In the genomic region with DNA sequence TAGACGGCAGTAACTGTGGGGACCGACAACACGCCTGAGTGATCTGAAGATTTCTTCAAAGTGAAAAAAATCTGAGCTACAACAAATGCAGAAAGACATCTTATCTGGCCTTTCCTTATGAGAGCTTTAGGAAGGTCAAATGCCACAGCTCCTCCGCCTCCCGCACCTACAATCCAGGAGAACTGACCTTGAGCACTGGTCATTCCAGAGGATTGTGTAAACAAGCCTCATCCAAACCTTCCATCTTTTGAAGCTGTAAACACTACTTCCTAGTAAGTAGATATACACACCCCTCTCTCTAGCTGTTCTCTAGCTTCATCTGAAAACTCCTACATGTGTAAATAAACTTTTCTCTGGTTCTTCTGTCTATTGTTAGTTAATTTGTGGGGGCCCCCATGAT, we compare ENCODE assay signal across 33 cellular contexts.
"Had no signal": no experiment of that assay in that cellular context is flagged by ENCODE, and none has a peak within 500 bp of the region (broad histone marks: within the 10 kb centered on the region; RNA-seq: fewer than 3 reads in every experiment).

No MANE protein-coding gene starts in this region.

- H3K9me3 Mint-ChIP-seq: activated naive CD8-positive, alpha-beta T cell treated with anti-CD3 and anti-CD28 coated beads, Interleukin-2, amount 50 U/mL, for 24 hours; activated T-helper 2 cell treated with anti-CD3 and anti-CD28 coated beads, Interferon-gamma antibody, Interleukin-2, Interleukin-4, amounts not matched to agents 10 μg/mL and 5 μg/mL and 100 μg/mL, durations not matched to agents 14 hours and 24 hours and 36 hours had no signal

- H3K4me1 ChIP-seq: adrenal gland, ascending aorta, breast epithelium, colonic mucosa, esophagus squamous epithelium, gastroesophageal sphincter, heart right ventricle had no signal

- H3K4me1 Mint-ChIP-seq: activated B cell treated with CpG ODN at 0.5 μM for 24 hours; activated naive CD4-positive, alpha-beta T cell treated with anti-CD3 and anti-CD28 coated beads, Interleukin-2, amount 50 U/mL, for 24 hours; activated naive CD8-positive, alpha-beta T cell treated with anti-CD3 and anti-CD28 coated beads for 36 hours; activated naive CD8-positive, alpha-beta T cell treated with anti-CD3 and anti-CD28 coated beads, Interleukin-2, amount 50 U/mL, for 24 hours; brain; T-helper 17 cell had no signal

- H3K36me3 Mint-ChIP-seq: activated naive CD4-positive, alpha-beta T cell treated with anti-CD3 and anti-CD28 coated beads, Interleukin-2, amount 50 U/mL, for 24 hours; activated naive CD8-positive, alpha-beta T cell treated with anti-CD3 and anti-CD28 coated beads for 36 hours; brain had no signal

- H3K4me3 ChIP-seq: adrenal gland, ascending aorta, breast epithelium, cardiac muscle cell, colonic mucosa, esophagus squamous epithelium, gastroesophageal sphincter, heart right ventricle had no signal

- DNase-seq: activated B cell treated with CpG ODN at 0.5 μM for 24 hours; activated CD4-positive, alpha-beta T cell treated with anti-CD3 and anti-CD28 coated beads for 48 hours; activated CD4-positive, alpha-beta T cell treated with anti-CD3 and anti-CD28 coated beads, Interleukin-2, amount 50 U/mL, for 1 hour; activated CD4-positive, alpha-beta T cell treated with anti-CD3 and anti-CD28 coated beads, Interleukin-2, amount 50 U/mL, for 48 hours; activated CD8-positive, alpha-beta memory T cell treated with anti-CD3 and anti-CD28 coated beads for 24 hours; activated CD8-positive, alpha-beta T cell treated with anti-CD3 and anti-CD28 coated beads for 36 hours; activated effector memory CD4-positive, alpha-beta T cell treated with anti-CD3 and anti-CD28 coated beads, Interleukin-2, amount 50 U/mL, for 16 hours; activated naive CD4-positive, alpha-beta T cell treated with anti-CD3 and anti-CD28 coated beads for 36 hours; activated naive CD8-positive, alpha-beta T cell treated with anti-CD3 and anti-CD28 coated beads for 36 hours; activated naive CD8-positive, alpha-beta T cell treated with anti-CD3 and anti-CD28 coated beads, Interleukin-2, amount 50 U/mL, for 24 hours; activated T-cell treated with anti-CD3 and anti-CD28 coated beads, Interleukin-2, amount 50 U/mL, for 48 hours; adrenal gland; central memory CD4-positive, alpha-beta T cell; cerebellar nuclear complex; colonic mucosa; effector CD8-positive, alpha-beta T cell; esophagus squamous epithelium; foreskin melanocyte; heart right ventricle; T-helper 17 cell; T1000; WERI-Rb-1 had no signal

- ATAC-seq: activated CD4-positive, CD25-positive, alpha-beta regulatory T cell treated with anti-CD3 and anti-CD28 coated beads, Interleukin-2, amount 50 U/mL, for 24 hours; activated CD8-positive, alpha-beta T cell treated with anti-CD3 and anti-CD28 coated beads for 36 hours; activated naive CD8-positive, alpha-beta T cell treated with anti-CD3 and anti-CD28 coated beads, Interleukin-2, amount 50 U/mL, for 24 hours; gastroesophageal sphincter; heart right ventricle; T-helper 17 cell had no signal

- H3K4me3 Mint-ChIP-seq: activated B cell treated with CpG ODN at 0.5 μM for 24 hours; activated CD8-positive, alpha-beta T cell treated with anti-CD3 and anti-CD28 coated beads for 36 hours; activated naive CD4-positive, alpha-beta T cell treated with anti-CD3 and anti-CD28 coated beads for 36 hours; activated naive CD4-positive, alpha-beta T cell treated with anti-CD3 and anti-CD28 coated beads, Interleukin-2, amount 50 U/mL, for 24 hours; activated naive CD8-positive, alpha-beta T cell treated with anti-CD3 and anti-CD28 coated beads for 36 hours; activated naive CD8-positive, alpha-beta T cell treated with anti-CD3 and anti-CD28 coated beads, Interleukin-2, amount 50 U/mL, for 24 hours; activated T-helper 1 cell treated with anti-CD3 and anti-CD28 coated beads, Interleukin-12 subunit alpha, Interleukin-12 subunit beta, Interleukin-2, Interleukin-4 antibody, amounts not matched to agents 30 ng/mL and 10 ng/mL and 1 ng/mL, durations not matched to agents 14 hours and 24 hours and 36 hours; brain; T-helper 17 cell; T-helper 2 cell treated with Interferon-gamma antibody and Interleukin-4, amounts not matched to agents 5 μg/mL and 100 μg/mL, for 36 hours had no signal

- H3K27ac ChIP-seq: adrenal gland, ascending aorta, breast epithelium, cardiac muscle cell, colonic mucosa, epithelial cell of prostate, esophagus squamous epithelium, gastroesophageal sphincter, heart right ventricle, WERI-Rb-1 had no signal

- H3K27me3 Mint-ChIP-seq: activated B cell treated with CpG ODN at 0.5 μM for 24 hours had no signal

- H3K36me3 ChIP-seq: adrenal gland, ascending aorta, breast epithelium, cardiac muscle cell, colonic mucosa, esophagus squamous epithelium, gastroesophageal sphincter, heart right ventricle, WERI-Rb-1 had no signal

- H3K27me3 ChIP-seq: adrenal gland, ascending aorta, breast epithelium, cardiac muscle cell, colonic mucosa, esophagus squamous epithelium, gastroesophageal sphincter had no signal

- H3K9me3 ChIP-seq: adrenal gland, ascending aorta, colonic mucosa had no signal
